ENCODE assay signal across 1 cellular context in the genomic region with DNA sequence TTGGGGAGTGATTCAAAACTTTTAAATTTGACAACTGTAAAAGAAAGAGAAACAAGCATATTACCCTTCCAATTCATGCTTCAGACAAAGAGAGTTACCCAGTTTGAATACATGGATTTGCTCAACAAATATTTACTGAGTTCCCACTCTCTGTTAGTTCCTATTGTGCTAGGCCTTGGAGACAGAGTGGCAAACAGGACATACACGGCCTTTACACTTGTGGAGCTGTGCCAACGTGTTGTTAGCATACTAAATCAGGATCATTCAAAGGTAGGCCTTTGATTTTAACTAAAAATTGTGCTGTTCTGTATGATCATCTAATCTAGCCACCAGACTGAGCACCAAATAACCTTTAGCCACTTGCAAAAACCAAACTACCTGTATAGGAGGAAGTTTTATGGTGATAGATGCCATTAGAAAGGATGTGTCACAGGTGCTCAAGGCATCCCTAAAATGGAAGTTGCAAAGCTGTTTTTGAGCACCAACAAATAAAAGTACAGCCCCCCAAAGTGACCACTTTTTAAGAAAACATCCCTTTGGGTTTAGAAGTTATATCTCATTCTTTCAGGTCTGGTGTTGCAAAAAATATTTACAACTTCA.
TF ChIP-seq lines count a peak whose summit lies in the region.

No MANE protein-coding gene starts in this region.

TF ChIP-seq in HepG2, 621 proteins besides CTCF, POLR2A, EP300 and RAD21 (continued from another document and continues in another):
- TF ChIP-seq, protein P1, sequence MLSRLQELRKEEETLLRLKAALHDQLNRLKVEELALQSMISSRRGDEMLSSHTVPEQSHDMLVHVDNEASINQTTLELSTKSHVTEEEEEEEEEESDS (CRISPR knock-in tag; IDR thresholded peaks at IDR 0.05; ENCODE audit: borderline replicate concordance), result peak; percentile 88
- TF ChIP-seq ZNF720 (CRISPR knock-in tag; IDR thresholded peaks at IDR 0.05), result no peak
- TF ChIP-seq ARID4A (CRISPR knock-in tag; IDR thresholded peaks at IDR 0.05; ENCODE audit: borderline replicate concordance), result peak; percentile 41; the same call in 1 of the 2 replicates
- no peak for TF ChIP-seq PTBP1 (IDR thresholded peaks at IDR 0.05; ENCODE audit: low read depth, low read length, poor library complexity, severe bottlenecking)
- no peak for TF ChIP-seq TAF1 (CRISPR knock-in tag; IDR thresholded peaks at IDR 0.05)
- TF ChIP-seq, protein P2, sequence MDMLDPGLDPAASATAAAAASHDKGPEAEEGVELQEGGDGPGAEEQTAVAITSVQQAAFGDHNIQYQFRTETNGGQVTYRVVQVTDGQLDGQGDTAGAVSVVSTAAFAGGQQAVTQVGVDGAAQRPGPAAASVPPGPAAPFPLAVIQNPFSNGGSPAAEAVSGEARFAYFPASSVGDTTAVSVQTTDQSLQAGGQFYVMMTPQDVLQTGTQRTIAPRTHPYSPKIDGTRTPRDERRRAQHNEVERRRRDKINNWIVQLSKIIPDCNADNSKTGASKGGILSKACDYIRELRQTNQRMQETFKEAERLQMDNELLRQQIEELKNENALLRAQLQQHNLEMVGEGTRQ (IDR thresholded peaks at IDR 0.05; ENCODE audit: low read depth, low read length), result no peak
- TF ChIP-seq, protein P2 (CRISPR knock-in tag; IDR thresholded peaks at IDR 0.05; ENCODE audit: borderline replicate concordance), result no peak
- no peak for TF ChIP-seq ATF4 (CRISPR knock-in tag; IDR thresholded peaks at IDR 0.05)
- TF ChIP-seq TFAP4 (IDR thresholded peaks at IDR 0.05; ENCODE audit: borderline replicate concordance, low read depth), result no peak
- TF ChIP-seq ZNF34 (CRISPR knock-in tag; IDR thresholded peaks at IDR 0.05; ENCODE audit: borderline replicate concordance), result no peak
- TF ChIP-seq EEA1 (CRISPR knock-in tag; IDR thresholded peaks at IDR 0.05; ENCODE audit: borderline replicate concordance), result no peak
- no peak for TF ChIP-seq REXO4 (CRISPR knock-in tag; IDR thresholded peaks at IDR 0.05; ENCODE audit: borderline replicate concordance)
- TF ChIP-seq KDM6A (CRISPR knock-in tag; IDR thresholded peaks at IDR 0.05; ENCODE audit: low read depth), result peak; percentile 68
- TF ChIP-seq AGO1 (IDR thresholded peaks at IDR 0.05; ENCODE audit: low read depth, low read length, poor library complexity, severe bottlenecking), result no peak
- TF ChIP-seq SALL1 (CRISPR knock-in tag; IDR thresholded peaks at IDR 0.05), result peak; percentile 91; the same call in 1 of the 2 replicates
- TF ChIP-seq PHF5A (CRISPR knock-in tag; IDR thresholded peaks at IDR 0.05; ENCODE audit: low read depth, unreplicated experiment), result peak; percentile 87
- TF ChIP-seq ZNF17 (CRISPR knock-in tag; IDR thresholded peaks at IDR 0.05), result no peak
- peak; percentile 78 for TF ChIP-seq SIX4 (CRISPR knock-in tag; IDR thresholded peaks at IDR 0.05)
- TF ChIP-seq ZNF343 (CRISPR knock-in tag; IDR thresholded peaks at IDR 0.05), result no peak
- peak; percentile 69; the same call in 1 of the 2 replicates for TF ChIP-seq STAT6 (CRISPR knock-in tag; IDR thresholded peaks at IDR 0.05; ENCODE audit: borderline replicate concordance)
- peak; percentile 88 for TF ChIP-seq HNF4G (IDR thresholded peaks at IDR 0.05; ENCODE audit: borderline replicate concordance, low read depth, low read length)
- peak; percentile 91 for TF ChIP-seq HNF4G (CRISPR knock-in tag; IDR thresholded peaks at IDR 0.05; ENCODE audit: borderline replicate concordance, low read depth)
- peak; percentile 50; the same call in 1 of the 2 replicates for TF ChIP-seq SMAD3 (CRISPR knock-in tag; IDR thresholded peaks at IDR 0.05)
- no peak for TF ChIP-seq HOXA7 (CRISPR knock-in tag; IDR thresholded peaks at IDR 0.05)
- peak; percentile 95 for TF ChIP-seq MIXL1 (CRISPR knock-in tag; IDR thresholded peaks at IDR 0.05)
- peak; percentile 83 for TF ChIP-seq RXRB (CRISPR knock-in tag; IDR thresholded peaks at IDR 0.05; ENCODE audit: borderline replicate concordance)
- TF ChIP-seq SOX6 (IDR thresholded peaks at IDR 0.05), result no peak
- TF ChIP-seq SOX6 (CRISPR knock-in tag; IDR thresholded peaks at IDR 0.05), result peak; percentile 100
- peak; percentile 59 for TF ChIP-seq SP5 (CRISPR knock-in tag; IDR thresholded peaks at IDR 0.05; ENCODE audit: borderline replicate concordance, low read depth)
- no peak for TF ChIP-seq ZNF484 (CRISPR knock-in tag; IDR thresholded peaks at IDR 0.05; ENCODE audit: borderline replicate concordance, low read depth)
- no peak for TF ChIP-seq MZF1 (CRISPR knock-in tag; IDR thresholded peaks at IDR 0.05; ENCODE audit: borderline replicate concordance)
- no peak for TF ChIP-seq PLSCR1 (CRISPR knock-in tag; IDR thresholded peaks at IDR 0.05; ENCODE audit: borderline replicate concordance)
- TF ChIP-seq MIER3 (CRISPR knock-in tag; IDR thresholded peaks at IDR 0.05; ENCODE audit: borderline replicate concordance), result peak; percentile 79; the same call in 1 of the 2 replicates
- no peak for TF ChIP-seq LCORL (IDR thresholded peaks at IDR 0.05)
- peak; percentile 46 for TF ChIP-seq LCORL (CRISPR knock-in tag; IDR thresholded peaks at IDR 0.05)
- no peak for TF ChIP-seq ZNF563 (CRISPR knock-in tag; IDR thresholded peaks at IDR 0.05)
- TF ChIP-seq ZNF354B (CRISPR knock-in tag; IDR thresholded peaks at IDR 0.05), result peak; percentile 68; the same call in 1 of the 2 replicates
- TF ChIP-seq ZNF549 (CRISPR knock-in tag; IDR thresholded peaks at IDR 0.05), result no peak
- peak; percentile 70 for TF ChIP-seq HHEX (CRISPR knock-in tag; IDR thresholded peaks at IDR 0.05)
- no peak for TF ChIP-seq ZNF543 (CRISPR knock-in tag; IDR thresholded peaks at IDR 0.05)
- no peak for TF ChIP-seq TIGD3 (CRISPR knock-in tag; IDR thresholded peaks at IDR 0.05; ENCODE audit: borderline replicate concordance)
- peak; percentile 77 for TF ChIP-seq KAT8 (CRISPR knock-in tag; IDR thresholded peaks at IDR 0.05)
- TF ChIP-seq ESRRA (CRISPR knock-in tag; IDR thresholded peaks at IDR 0.05; ENCODE audit: low read depth), result peak; percentile 39; the same call in 1 of the 2 replicates
- TF ChIP-seq TCF7L2 (IDR thresholded peaks at IDR 0.05; ENCODE audit: low read depth, low read length), result 0 out of 2 replicates have a peak, but pooled peaks have one; percentile 38
- TF ChIP-seq ZNF274 (CRISPR knock-in tag; IDR thresholded peaks at IDR 0.05), result no peak
- peak; percentile 77; the same call in 1 of the 2 replicates for TF ChIP-seq REPIN1 (CRISPR knock-in tag; IDR thresholded peaks at IDR 0.05; ENCODE audit: borderline replicate concordance, low read depth)
- TF ChIP-seq BHLHE40 (IDR thresholded peaks at IDR 0.05; ENCODE audit: low read length), result no peak
- TF ChIP-seq SRY (CRISPR knock-in tag; IDR thresholded peaks at IDR 0.05), result no peak
- TF ChIP-seq, protein P3, sequence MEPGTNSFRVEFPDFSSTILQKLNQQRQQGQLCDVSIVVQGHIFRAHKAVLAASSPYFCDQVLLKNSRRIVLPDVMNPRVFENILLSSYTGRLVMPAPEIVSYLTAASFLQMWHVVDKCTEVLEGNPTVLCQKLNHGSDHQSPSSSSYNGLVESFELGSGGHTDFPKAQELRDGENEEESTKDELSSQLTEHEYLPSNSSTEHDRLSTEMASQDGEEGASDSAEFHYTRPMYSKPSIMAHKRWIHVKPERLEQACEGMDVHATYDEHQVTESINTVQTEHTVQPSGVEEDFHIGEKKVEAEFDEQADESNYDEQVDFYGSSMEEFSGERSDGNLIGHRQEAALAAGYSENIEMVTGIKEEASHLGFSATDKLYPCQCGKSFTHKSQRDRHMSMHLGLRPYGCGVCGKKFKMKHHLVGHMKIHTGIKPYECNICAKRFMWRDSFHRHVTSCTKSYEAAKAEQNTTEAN (CRISPR knock-in tag; conservative IDR thresholded peaks at IDR 0.05), result peak; percentile 73; the same call in 1 of the 2 replicates
- peak; percentile 70; the same call in 1 of the 2 replicates for TF ChIP-seq ZNF558 (CRISPR knock-in tag; IDR thresholded peaks at IDR 0.05; ENCODE audit: borderline replicate concordance)
- TF ChIP-seq ZNF672 (CRISPR knock-in tag; IDR thresholded peaks at IDR 0.05), result no peak
- no peak; the same call in 1 of the 2 replicates for TF ChIP-seq AHR (CRISPR knock-in tag; IDR thresholded peaks at IDR 0.05)
- peak; percentile 80 for TF ChIP-seq ELF3 (CRISPR knock-in tag; IDR thresholded peaks at IDR 0.05)
- TF ChIP-seq KLF11 (CRISPR knock-in tag; IDR thresholded peaks at IDR 0.05), result 0 out of 2 replicates have a peak, but pooled peaks have one; percentile 36
- no peak for TF ChIP-seq ZNF773 (CRISPR knock-in tag; IDR thresholded peaks at IDR 0.05; ENCODE audit: borderline replicate concordance)
- no peak for TF ChIP-seq ZNF550 (CRISPR knock-in tag; IDR thresholded peaks at IDR 0.05; ENCODE audit: borderline replicate concordance)
- no peak for TF ChIP-seq NR2C2 (CRISPR knock-in tag; IDR thresholded peaks at IDR 0.05; ENCODE audit: borderline replicate concordance)
